Comparison of ENCODE assay signal across 12 cellular contexts in the genomic region with DNA sequence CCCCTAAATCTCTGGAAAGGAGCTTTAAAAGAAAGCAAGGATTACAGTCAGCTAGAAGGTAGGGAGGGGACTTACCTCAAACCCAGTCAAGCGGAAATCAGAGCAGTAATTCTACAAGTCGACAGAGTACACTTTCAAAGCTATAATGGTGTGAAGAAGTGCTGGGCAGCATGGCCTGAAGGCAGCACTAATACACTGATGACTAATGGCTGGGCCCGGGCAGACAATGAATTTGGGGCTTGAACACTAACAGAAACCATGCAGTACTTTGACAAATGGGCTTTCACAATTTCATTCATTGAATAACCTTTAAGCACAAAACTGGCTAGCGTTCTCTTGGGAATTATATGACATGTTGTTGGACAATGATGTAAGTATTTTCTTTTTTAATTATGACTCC. TPM values are rescaled to one million over a fixed set of nuclear protein-coding genes. Genes with fewer than 3 reads are reported as not detected.
DNase-seq lines count a peak whose midpoint lies in the region; ATAC-seq and TF ChIP-seq lines count a peak whose summit lies in the region.
"Had no signal": no experiment of that assay in that cellular context is flagged by ENCODE, and none has a peak within 500 bp of the region (broad histone marks: within the 10 kb centered on the region; RNA-seq: fewer than 3 reads in every experiment).

No MANE protein-coding gene starts in this region.

- peaks cover 88% of the 10 kb centered on the region for H3K27me3 Mint-ChIP-seq in endodermal cell (ENCODE audit: insufficient read depth)
- H3K27me3 Mint-ChIP-seq in T-cell: peaks cover 47 to 57% of the 10 kb centered on the region in 2 donors

- H3K4me1 ChIP-seq in endodermal cell (ENCODE audit: control insufficient read depth, insufficient read depth, low read length): peaks cover 9% of the 10 kb centered on the region

- ATAC-seq in T-cell (replicated peaks in 1 of 4): no peak
- ATAC-seq: activated CD8-positive, alpha-beta T cell treated with anti-CD3 and anti-CD28 coated beads, Interleukin-2, amount 10 ng/mL, durations not matched to agents 7 days and 5 days; stimulated activated memory B cell treated with anti-CD40 and anti-IgM and Interleukin-4, amounts not matched to agents 10 μg/mL and 1 μg/mL and 100 μg/mL, for 72 hours had no signal

- POLR2A ChIA-PET in T-cell (lab: Charles Lee): no interaction called here

- no peak overlapping the region for H3K9ac ChIP-seq in endodermal cell (ENCODE audit: extremely low read depth, low read length, poor library complexity, severe bottlenecking)

- peak overlapping the region; percentile 13 for H3K4me3 ChIP-seq in endodermal cell (ENCODE audit: low read length)

- H3K9me3 Mint-ChIP-seq in endodermal cell (no peaks in the 10 kb centered on the region), T-cell (no peaks in the 10 kb centered on the region)
- H3K9me3 Mint-ChIP-seq: stimulated activated memory B cell treated with anti-CD40 and anti-IgM and Interleukin-4, amounts not matched to agents 10 μg/mL and 1 μg/mL and 100 μg/mL, for 72 hours had no signal

- H3K27ac Mint-ChIP-seq in endodermal cell (no peak overlapping the region), T-cell (no peak overlapping the region)
- H3K27ac Mint-ChIP-seq: activated CD8-positive, alpha-beta T cell treated with anti-CD3 and anti-CD28 coated beads, Interleukin-2, amount 10 ng/mL, durations not matched to agents 7 days and 5 days; stimulated activated memory B cell treated with anti-CD40 and anti-IgM and Interleukin-4, amounts not matched to agents 10 μg/mL and 1 μg/mL and 100 μg/mL, for 72 hours had no signal

- H3K36me3 ChIP-seq in endodermal cell (ENCODE audit: control insufficient read depth, insufficient read depth, low read length): no peaks in the 10 kb centered on the region

- CTCF ChIA-PET in T-cell (lab: Charles Lee): no interaction called here

- H3K36me3 Mint-ChIP-seq in endodermal cell (ENCODE audit: low read depth): no peaks in the 10 kb centered on the region
- H3K36me3 Mint-ChIP-seq in T-cell: no peaks in the 10 kb centered on the region
- H3K36me3 Mint-ChIP-seq: stimulated activated memory B cell treated with anti-CD40 and anti-IgM and Interleukin-4, amounts not matched to agents 10 μg/mL and 1 μg/mL and 100 μg/mL, for 72 hours had no signal

- WGBS in endodermal cell (ENCODE audit: insufficient coverage in 1 of 2, insufficient read length in 1 of 2), 2 experiments: 62 to 71% methylated on average over 3 to 4 of the region's 4 CpGs

- H3K9me3 ChIP-seq in endodermal cell (ENCODE audit: control insufficient read depth, low read length): no peaks in the 10 kb centered on the region

- peak overlapping the region; percentile 79 for H3K27ac ChIP-seq in endodermal cell (ENCODE audit: low read depth, low read length)

- H3K27me3 ChIP-seq in endodermal cell (ENCODE audit: control insufficient read depth, insufficient read depth, low read length, poor library complexity, severe bottlenecking): peaks cover 43% of the 10 kb centered on the region

- H3K4me3 Mint-ChIP-seq in endodermal cell (no peak overlapping the region), T-cell (no peak overlapping the region)
- H3K4me3 Mint-ChIP-seq: activated CD8-positive, alpha-beta T cell treated with anti-CD3 and anti-CD28 coated beads, Interleukin-2, amount 10 ng/mL, durations not matched to agents 7 days and 5 days; stimulated activated memory B cell treated with anti-CD40 and anti-IgM and Interleukin-4, amounts not matched to agents 10 μg/mL and 1 μg/mL and 100 μg/mL, for 72 hours had no signal

- peak; percentile 50 for DNase-seq in AG08395 (ENCODE audit: low spot score)
- peak; percentile 99 for DNase-seq in M059J (ENCODE audit: low read depth)
- DNase-seq in endodermal cell: no peak
- peak; percentile 11 for DNase-seq in midbrain (lab: John Stamatoyannopoulos, UW)
- DNase-seq in NCI-H128 (lab: John Stamatoyannopoulos, UW; ENCODE audit: unreplicated experiment): no peak
- DNase-seq in T-cell: no peak
- no peak for DNase-seq in NCI-H1048 (lab: John Stamatoyannopoulos, UW)
- no peak for DNase-seq in activated CD4-positive, alpha-beta T cell treated with anti-CD3 and anti-CD28 coated beads for 4 hours
- DNase-seq: activated CD8-positive, alpha-beta T cell treated with anti-CD3 and anti-CD28 coated beads, Interleukin-2, amount 10 ng/mL, durations not matched to agents 7 days and 5 days; AML-193; NCI-H2227 treated with DMSO at 0.1 percent for 48 hours had no signal

- peaks cover 17% of the 10 kb centered on the region for H3K4me1 Mint-ChIP-seq in endodermal cell
- H3K4me1 Mint-ChIP-seq in T-cell: peaks cover 10 to 14% (median 13%) of the 10 kb centered on the region in 3 donors

- TF ChIP-seq CTCF in endodermal cell (conservative IDR thresholded peaks at IDR 0.05): no peak

RNA-seq across cellular contexts. Expression of gene GLI3, which starts 4.7 kb away (rescaled TPM):
- 4.4 and 7.6 TPM in 2 replicates for total RNA-seq in M059J (2014; rRNA removed; shearing (Covaris generic))
- total RNA-seq in endodermal cell (10 to 100 TPM in 1 of 2 donors, 1 to 10 TPM in 1; 2.7 to 10.2 TPM), T-cell (under 1 TPM in 4 of 5 donors, not detected in 1; 0.10 to 0.79 (median 0.32) TPM)
- 54.9 TPM for polyA plus RNA-seq in endodermal cell (2013, experiment 1 of 2)
- polyA plus RNA-seq in endodermal cell (2013, experiment 2 of 2): 52.9 TPM
- total RNA-seq: activated CD8-positive, alpha-beta T cell treated with anti-CD3 and anti-CD28 coated beads, Interleukin-2, amount 10 ng/mL, durations not matched to agents 7 days and 5 days had no signal

Comparison
In these comparisons a context has a peak if more than half of its experiments do, and no peak if none do; other contexts are left out.
1. DNase-seq: peak in AG08395 (single experiment), M059J (single experiment) and midbrain (single experiment); none in endodermal cell (single experiment), NCI-H128 (single experiment), T-cell (0 of 34), NCI-H1048 (single experiment) and activated CD4-positive, alpha-beta T cell treated with anti-CD3 and anti-CD28 coated beads for 4 hours (0 of 2).